Comparison of ENCODE assay signal across 8 cellular contexts in genomic region chr19:55113570-55114039, GRCh38. TPM values are rescaled to one million over a fixed set of nuclear protein-coding genes. Genes with fewer than 3 reads are reported as not detected.
DNase-seq lines count a peak whose midpoint lies in the region; ATAC-seq and TF ChIP-seq lines count a peak whose summit lies in the region.

No MANE protein-coding gene starts in this region.

- peak overlapping the region in 1 of 2 experiments; percentile 24 for H2BK12ac ChIP-seq in mesenchymal stem cell (ENCODE audit: low read length in 2 of 2)

- ATAC-seq in GM18907 (IDR thresholded peaks at IDR 0.05; ENCODE audit: unreplicated experiment): no peak

- H3K4me2 ChIP-seq in Loucy (ENCODE audit: low read depth, low read length, poor library complexity, severe bottlenecking): peak overlapping the region; percentile 82
- peak overlapping the region; percentile 39 for H3K4me2 ChIP-seq in mesenchymal stem cell (ENCODE audit: low read length, poor library complexity, severe bottlenecking)

- no peaks in the 10 kb centered on the region for H3K9me3 ChIP-seq in Loucy (ENCODE audit: insufficient read depth, low read depth, low read length)
- H3K9me3 ChIP-seq in ectodermal cell (ENCODE audit: control insufficient read depth, low read length): no peaks in the 10 kb centered on the region
- no peaks in the 10 kb centered on the region for H3K9me3 ChIP-seq in mesenchymal stem cell (ENCODE audit: control insufficient read depth, low read length)
- no peaks in the 10 kb centered on the region for H3K9me3 ChIP-seq in uterus

- H3K4me1 ChIP-seq in Loucy (ENCODE audit: insufficient read depth, low read length, poor library complexity, severe bottlenecking) (peaks cover 33% of the 10 kb centered on the region), ectodermal cell (ENCODE audit: control insufficient read depth, insufficient read depth, low read length) (peaks cover 24% of the 10 kb centered on the region), mesenchymal stem cell (ENCODE audit: control insufficient read depth, insufficient read depth, low read depth, low read length) (peaks cover 49% of the 10 kb centered on the region), uterus (peaks cover 13 to 38% of the 10 kb centered on the region in 2 donors)

- peak overlapping the region; percentile 50 for H2AK5ac ChIP-seq in mesenchymal stem cell (ENCODE audit: low read length, severe bottlenecking)

- no peak overlapping the region for H3K4me3 ChIP-seq in Loucy (ENCODE audit: low read length, poor library complexity, severe bottlenecking)
- H3K4me3 ChIP-seq in ectodermal cell (ENCODE audit: insufficient read depth, low read depth, low read length): no peak overlapping the region
- no peak overlapping the region for H3K4me3 ChIP-seq in mesenchymal stem cell (ENCODE audit: insufficient read depth in 1 of 2, low read depth in 1 of 2, low read length in 2 of 2)
- peak overlapping the region; percentile 21 to 24 for H3K4me3 ChIP-seq in uterus

- H3K27ac ChIP-seq in ectodermal cell (ENCODE audit: insufficient read depth, low read depth, low read length, poor library complexity, severe bottlenecking) (peak overlapping the region; percentile 91), mesenchymal stem cell (ENCODE audit: low read length, poor library complexity, severe bottlenecking) (peak overlapping the region; percentile 75), uterus (peak overlapping the region; percentile 97 to 100)

- no peaks in the 10 kb centered on the region for H3F3A ChIP-seq in Loucy (ENCODE audit: low read depth)

- intact Hi-C loops in uterus (cut with DNase I; ENCODE audit: low total_unique reads): loop anchor here (10.0 kb wide), 1 partner anchor 531 kb away; the partner anchor contains the start of genes CCDC106, ZNF580 and ZNF581

- no peak overlapping the region for H2BK120ac ChIP-seq in mesenchymal stem cell (ENCODE audit: low read depth, low read length)

- 43 to 48% methylated on average over 12 of the region's 12 CpGs for WGBS in ectodermal cell, 2 experiments
- WGBS in mesenchymal stem cell: 11% methylated on average over 8 of the region's 12 CpGs

- peak overlapping the region in 1 of 2 experiments; percentile 33 for H3K18ac ChIP-seq in mesenchymal stem cell (ENCODE audit: low read depth in 1 of 2, low read length in 2 of 2)

- peak; percentile 56 to 74 for TF ChIP-seq POLR2A in uterus (IDR thresholded peaks at IDR 0.05)

- TF ChIP-seq CTCF in Loucy (conservative IDR thresholded peaks at IDR 0.05; ENCODE audit: low read length) (no peak), uterus (IDR thresholded peaks at IDR 0.05) (peak in 1 of 4 experiments; percentile 21)

- peaks cover 50% of the 10 kb centered on the region for H4K20me1 ChIP-seq in Loucy (ENCODE audit: insufficient read depth, low read length, poor library complexity, severe bottlenecking)

- no peak overlapping the region for H3K4ac ChIP-seq in mesenchymal stem cell (ENCODE audit: low read depth in 1 of 2, low read length in 2 of 2)

- no peak overlapping the region for H4K8ac ChIP-seq in mesenchymal stem cell (ENCODE audit: low read length)

- H2AFZ ChIP-seq in Loucy (ENCODE audit: low read length) (no peak overlapping the region), mesenchymal stem cell (ENCODE audit: low read depth, low read length) (no peak overlapping the region)

- no peak overlapping the region for H3K14ac ChIP-seq in mesenchymal stem cell (ENCODE audit: low read length in 2 of 2)

- peaks cover 34% of the 10 kb centered on the region for H3K79me1 ChIP-seq in mesenchymal stem cell (replicated peaks; ENCODE audit: low read length, poor library complexity, severe bottlenecking)

- peak overlapping the region; percentile 30 for H2BK15ac ChIP-seq in mesenchymal stem cell (ENCODE audit: low read depth, poor library complexity, severe bottlenecking)

- peaks cover 12% of the 10 kb centered on the region; the same call in 1 of the 2 replicates for H3K36me3 ChIP-seq in Loucy (ENCODE audit: insufficient read depth, low read length)
- H3K36me3 ChIP-seq in ectodermal cell (ENCODE audit: control insufficient read depth, insufficient read depth, low read length): no peaks in the 10 kb centered on the region
- peaks cover 27 to 51% of the 10 kb centered on the region in 2 experiments for H3K36me3 ChIP-seq in mesenchymal stem cell (ENCODE audit: control insufficient read depth in 1 of 2, insufficient read depth in 2 of 2, low read depth in 1 of 2, low read length in 2 of 2)
- no peaks in the 10 kb centered on the region for H3K36me3 ChIP-seq in uterus

- no peak overlapping the region for H3K9ac ChIP-seq in Loucy (ENCODE audit: low read depth, low read length, poor library complexity, severe bottlenecking)
- peak overlapping the region; percentile 100 for H3K9ac ChIP-seq in mesenchymal stem cell (ENCODE audit: low read length)

- peak overlapping the region; percentile 26 for H2BK5ac ChIP-seq in mesenchymal stem cell (ENCODE audit: low read depth, low read length, poor library complexity, severe bottlenecking)

- H3K23ac ChIP-seq in mesenchymal stem cell (ENCODE audit: low read length in 2 of 2): no peak overlapping the region

- peak; percentile 88 for DNase-seq in A172 (ENCODE audit: low spot score)
- peak; percentile 99 for DNase-seq in mesenchymal stem cell
- peak; percentile 96 to 99 for DNase-seq in uterus
- DNase-seq in SKM-1 treated with dmso at 0.1 percent for 144 hours (lab: John Stamatoyannopoulos, UW; ENCODE audit: unreplicated experiment): no peak
- no peak for DNase-seq in MV-4-11 (lab: John Stamatoyannopoulos, UW)

- no peaks in the 10 kb centered on the region for H3K9me2 ChIP-seq in Loucy (replicated peaks; ENCODE audit: low read depth, low read length)

- H3K27me3 ChIP-seq in Loucy (ENCODE audit: insufficient read depth, low read length, poor library complexity, severe bottlenecking) (no peaks in the 10 kb centered on the region), ectodermal cell (ENCODE audit: control insufficient read depth, insufficient read depth, low read length, poor library complexity, severe bottlenecking) (no peaks in the 10 kb centered on the region), mesenchymal stem cell (ENCODE audit: control insufficient read depth in 1 of 2, insufficient read depth in 1 of 2, low read length in 2 of 2) (no peaks in the 10 kb centered on the region), uterus (no peaks in the 10 kb centered on the region)

- H4K91ac ChIP-seq in mesenchymal stem cell (ENCODE audit: low read length): no peak overlapping the region

- peaks cover 55% of the 10 kb centered on the region for H3K79me2 ChIP-seq in Loucy (ENCODE audit: insufficient read depth, low read length)

RNA-seq across cellular contexts. Expression of gene PPP1R12C, which starts 3.8 kb away (rescaled TPM):
- 85.7 and 87.4 TPM in 2 replicates for total RNA-seq in A172 (2014; rRNA removed; shearing (Covaris generic))
- 86.4 TPM for polyA plus RNA-seq in ectodermal cell (2013, experiment 1 of 4)
- 76.8 TPM for polyA plus RNA-seq in ectodermal cell (2013, experiment 2 of 4)
- 59.7 TPM for polyA plus RNA-seq in ectodermal cell (2013, experiment 3 of 4)
- polyA plus RNA-seq in ectodermal cell (2013, experiment 4 of 4): 61.4 TPM
- 83.1 TPM for polyA plus RNA-seq in mesenchymal stem cell (2013, experiment 1 of 2)
- polyA plus RNA-seq in mesenchymal stem cell (2013, experiment 2 of 2): 80.0 TPM
- total RNA-seq in uterus: 100 to 1,000 TPM in 2 of 4 donors, 10 to 100 TPM in 2; 43.5 to 288 (median 116) TPM

RNA-seq across cellular contexts. Expression of gene TNNT1, which starts 35.4 kb away (rescaled TPM):
- total RNA-seq in A172 (2014; rRNA removed; shearing (Covaris generic)): 467 and 500 TPM in 2 replicates
- 187 TPM for polyA plus RNA-seq in ectodermal cell (2013, experiment 1 of 4)
- 206 TPM for polyA plus RNA-seq in ectodermal cell (2013, experiment 2 of 4)
- polyA plus RNA-seq in ectodermal cell (2013, experiment 3 of 4): 145 TPM
- polyA plus RNA-seq in ectodermal cell (2013, experiment 4 of 4): 178 TPM
- polyA plus RNA-seq in mesenchymal stem cell (2013, experiment 1 of 2): 1.2 TPM
- polyA plus RNA-seq in mesenchymal stem cell (2013, experiment 2 of 2): 0.99 TPM
- total RNA-seq in uterus: 1 to 10 TPM in 2 of 4 donors, not detected in 2; 2.5 to 9.3 TPM

RNA-seq across cellular contexts. Expression of gene EPS8L1, which starts 37.9 kb away (rescaled TPM):
- total RNA-seq in A172 (2014; rRNA removed; shearing (Covaris generic)): 4.0 and 9.8 TPM in 2 replicates
- 8.1 TPM for polyA plus RNA-seq in ectodermal cell (2013, experiment 1 of 4)
- 14.5 TPM for polyA plus RNA-seq in ectodermal cell (2013, experiment 2 of 4)
- polyA plus RNA-seq in ectodermal cell (2013, experiment 3 of 4): 12.1 TPM
- 8.8 TPM for polyA plus RNA-seq in ectodermal cell (2013, experiment 4 of 4)
- polyA plus RNA-seq in mesenchymal stem cell (2013, experiment 1 of 2): 5.2 TPM
- 4.9 TPM for polyA plus RNA-seq in mesenchymal stem cell (2013, experiment 2 of 2)
- total RNA-seq in uterus: 10 to 100 TPM in 1 of 4 donors, 1 to 10 TPM in 2, not detected in 1; 4.2 to 22.4 (median 5.6) TPM

RNA-seq across cellular contexts. Expression of gene TNNI3, which starts 43.9 kb away (rescaled TPM):
- 0.77 TPM in 1 of 2 replicates, not detected in the other for total RNA-seq in A172 (2014; rRNA removed; shearing (Covaris generic))
- 15.6 TPM for polyA plus RNA-seq in ectodermal cell (2013, experiment 1 of 4)
- 19.8 TPM for polyA plus RNA-seq in ectodermal cell (2013, experiment 2 of 4)
- 20.2 TPM for polyA plus RNA-seq in ectodermal cell (2013, experiment 3 of 4)
- polyA plus RNA-seq in ectodermal cell (2013, experiment 4 of 4): 27.5 TPM
- polyA plus RNA-seq in mesenchymal stem cell (2013, experiment 1 of 2): 0.18 TPM
- polyA plus RNA-seq in mesenchymal stem cell (2013, experiment 2 of 2): 0.18 TPM
- 1 to 10 TPM in 1 of 4 donors, under 1 TPM in 1, not detected in 2; 0.55 to 3.3 TPM for total RNA-seq in uterus

RNA-seq across cellular contexts. Expression of gene RDH13, which starts 50.7 kb away (rescaled TPM):
- 10.0 and 11.2 TPM in 2 replicates for total RNA-seq in A172 (2014; rRNA removed; shearing (Covaris generic))
- polyA plus RNA-seq in ectodermal cell (2013, experiment 1 of 4): 9.8 TPM
- polyA plus RNA-seq in ectodermal cell (2013, experiment 2 of 4): 8.7 TPM
- polyA plus RNA-seq in ectodermal cell (2013, experiment 3 of 4): 6.6 TPM
- 7.1 TPM for polyA plus RNA-seq in ectodermal cell (2013, experiment 4 of 4)
- 5.1 TPM for polyA plus RNA-seq in mesenchymal stem cell (2013, experiment 1 of 2)
- polyA plus RNA-seq in mesenchymal stem cell (2013, experiment 2 of 2): 5.3 TPM
- 10 to 100 TPM in 3 of 4 donors, 1 to 10 TPM in 1; 2.6 to 48.7 (median 17.1) TPM for total RNA-seq in uterus

Comparison
In these comparisons a context has a peak if more than half of its experiments do, and no peak if none do; other contexts are left out.
1. DNase-seq: peak in A172 (single experiment), mesenchymal stem cell (single experiment) and uterus (2 of 2); none in SKM-1 treated with dmso at 0.1 percent for 144 hours (single experiment) and MV-4-11 (single experiment).
2. H3K4me3 ChIP-seq: peak in uterus (2 of 2); none in Loucy (single experiment), ectodermal cell (single experiment) and mesenchymal stem cell (0 of 2).
3. RNA of gene TNNT1, which starts 35.4 kb away (total RNA-seq): 467 to 500 TPM in A172; 2.5 to 9.3 TPM in uterus; every median in the first group is over 10 times any median in the second.
4. Peak in every context shown above with its lines, with median percentiles within 50 percentile points of each other: H3K27ac ChIP-seq.